In genomic region chr3:107217161-107217560, GRCh38 we compare ENCODE assay signal across 11 cellular contexts.
DNase-seq lines count a peak whose midpoint lies in the region; ATAC-seq, FAIRE-seq and TF ChIP-seq lines count a peak whose summit lies in the region.
"Had no signal": no experiment of that assay in that cellular context is flagged by ENCODE, and none has a peak within 500 bp of the region (broad histone marks: within the 10 kb centered on the region; RNA-seq: fewer than 3 reads in every experiment).

No MANE protein-coding gene starts in this region.

- TF ChIP-seq CTCF in fibroblast of lung (conservative IDR thresholded peaks at IDR 0.05 in 1 of 2, IDR thresholded peaks at IDR 0.05 in 1 of 2; ENCODE audit: low read depth in 1 of 2, low read length in 2 of 2): no peak
- TF ChIP-seq CTCF in retinal pigment epithelial cell (conservative IDR thresholded peaks at IDR 0.05; ENCODE audit: low read depth, low read length): no peak
- no peak for TF ChIP-seq CTCF in D721Med (IDR thresholded peaks at IDR 0.05; ENCODE audit: insufficient read depth, missing control alignments)
- no peak for TF ChIP-seq CTCF in mucosa of descending colon (IDR thresholded peaks at IDR 0.05)

- peaks cover 43% of the 10 kb centered on the region for H3K4me1 ChIP-seq in SJCRH30
- H3K4me1 ChIP-seq in fibroblast of lung (ENCODE audit: control insufficient read depth, extremely low read depth, insufficient read depth, low read length): peaks cover 9% of the 10 kb centered on the region
- no peaks in the 10 kb centered on the region for H3K4me1 ChIP-seq in mucosa of descending colon (ENCODE audit: low read depth)

- H3K4me3 ChIP-seq in SJCRH30: no peak overlapping the region
- peak overlapping the region in 1 of 4 experiments; percentile 47 for H3K4me3 ChIP-seq in fibroblast of lung (replicated peaks in 1 of 4; ENCODE audit: control extremely low read depth in 1 of 4, insufficient read depth in 1 of 4, low read depth in 3 of 4, low read length in 4 of 4)
- H3K4me3 ChIP-seq in retinal pigment epithelial cell (ENCODE audit: low read length): peak overlapping the region; percentile 5
- no peak overlapping the region for H3K4me3 ChIP-seq in mucosa of descending colon

- no peaks in the 10 kb centered on the region for H4K20me1 ChIP-seq in fibroblast of lung (ENCODE audit: control insufficient read depth, extremely low read depth, insufficient read depth, low read length)

- H2AFZ ChIP-seq in fibroblast of lung (ENCODE audit: low read length): no peak overlapping the region

- peak overlapping the region; percentile 39 for H3K4me2 ChIP-seq in fibroblast of lung (ENCODE audit: extremely low read depth, insufficient read depth, low read length)

- H3K27me3 ChIP-seq in SJCRH30: no peaks in the 10 kb centered on the region
- H3K27me3 ChIP-seq in fibroblast of lung (ENCODE audit: control insufficient read depth, insufficient read depth, low read length): no peaks in the 10 kb centered on the region

- no peak for ATAC-seq in mucosa of descending colon

- H3K27ac ChIP-seq in SJCRH30 (peak overlapping the region; percentile 73), fibroblast of lung (ENCODE audit: insufficient read depth, low read length) (peak overlapping the region; percentile 78)
- H3K27ac ChIP-seq: VCaP had no signal

- H3K9me3 ChIP-seq in SJCRH30 (replicated peaks) (no peaks in the 10 kb centered on the region), fibroblast of lung (ENCODE audit: control insufficient read depth, insufficient read depth, low read depth, low read length) (no peaks in the 10 kb centered on the region), mucosa of descending colon (no peaks in the 10 kb centered on the region)

- DNase-seq in ELR (ENCODE audit: low read depth) (peak; percentile 99), SJCRH30 (peak; percentile 73 to 83), fibroblast of lung (ENCODE audit: low read depth in 2 of 2) (peak; percentile 95 to 97), retinal pigment epithelial cell (ENCODE audit: low read depth) (peak; percentile 97), SKM-1 treated with dmso at 0.1 percent for 144 hours (lab: John Stamatoyannopoulos, UW; ENCODE audit: unreplicated experiment) (no peak), D721Med (ENCODE audit: insufficient read length, low spot score) (no peak), mucosa of descending colon (no peak)
- no peak for DNase-seq in stimulated activated naive CD4-positive, alpha-beta T cell treated with Interleukin-2 at 50 U/mL for 16 hours (lab: John Stamatoyannopoulos, UW)
- DNase-seq: NCI-H1930 had no signal

- no peak for FAIRE-seq in D721Med (lab: Jason Lieb, UNC)
- FAIRE-seq: GM18507 had no signal

- no peak overlapping the region for H3K9ac ChIP-seq in fibroblast of lung (ENCODE audit: insufficient read depth, low read length)

- H3K36me3 ChIP-seq in SJCRH30 (no peaks in the 10 kb centered on the region), fibroblast of lung (ENCODE audit: control insufficient read depth, insufficient read depth, low read length) (no peaks in the 10 kb centered on the region), mucosa of descending colon (ENCODE audit: low read depth) (no peaks in the 10 kb centered on the region)

- intact Hi-C loops in mucosa of descending colon (cut with DNase I, micrococcal nuclease): no loop called here

- no peaks in the 10 kb centered on the region for H3K79me2 ChIP-seq in fibroblast of lung (ENCODE audit: control insufficient read depth, insufficient read depth, low read length)

Comparison
In these comparisons a context has a peak if more than half of its experiments do, and no peak if none do; other contexts are left out.
1. DNase-seq: peak in ELR (single experiment), SJCRH30 (2 of 2), fibroblast of lung (2 of 2) and retinal pigment epithelial cell (single experiment); none in SKM-1 treated with dmso at 0.1 percent for 144 hours (single experiment), stimulated activated naive CD4-positive, alpha-beta T cell treated with Interleukin-2 at 50 U/mL for 16 hours (single experiment), D721Med (single experiment) and mucosa of descending colon (0 of 3).